ENCODE assay signal across 30 cellular contexts in genomic region chr9:21287280-21287679, GRCh38. TPM values are rescaled to one million over a fixed set of nuclear protein-coding genes. Genes with fewer than 3 reads are reported as not detected.
"Had no signal": no experiment of that assay in that cellular context is flagged by ENCODE, and none has a peak within 500 bp of the region (broad histone marks: within the 10 kb centered on the region; RNA-seq: fewer than 3 reads in every experiment).

No MANE protein-coding gene starts in this region.

- H3K9me3 Mint-ChIP-seq: activated CD4-positive, alpha-beta memory T cell treated with anti-CD3 and anti-CD28 coated beads, Interleukin-2, amount 10 ng/mL, durations not matched to agents 7 days and 5 days; activated naive CD4-positive, alpha-beta T cell treated with anti-CD3 and anti-CD28 coated beads, Interleukin-2, amount 10 ng/mL, durations not matched to agents 7 days and 5 days; activated naive CD8-positive, alpha-beta T cell treated with anti-CD3 and anti-CD28 coated beads, Interleukin-2, amount 50 U/mL, for 24 hours had no signal

- H3K27me3 ChIP-seq: ascending aorta, colonic mucosa had no signal

- H3K4me1 Mint-ChIP-seq: activated CD4-positive, alpha-beta memory T cell treated with anti-CD3 and anti-CD28 coated beads, Interleukin-2, amount 10 ng/mL, durations not matched to agents 7 days and 5 days; activated CD8-positive, alpha-beta memory T cell treated with anti-CD3 and anti-CD28 coated beads, Interleukin-2, amount 10 ng/mL, durations not matched to agents 7 days and 5 days; activated naive CD4-positive, alpha-beta T cell treated with anti-CD3 and anti-CD28 coated beads, Interleukin-2, amount 10 ng/mL, durations not matched to agents 7 days and 5 days; activated naive CD8-positive, alpha-beta T cell treated with anti-CD3 and anti-CD28 coated beads, Interleukin-2, amount 50 U/mL, for 24 hours; central memory CD8-positive, alpha-beta T cell had no signal

- DNase-seq: activated CD4-positive, alpha-beta memory T cell treated with anti-CD3 and anti-CD28 coated beads, Interleukin-2, amount 10 ng/mL, durations not matched to agents 7 days and 5 days; activated CD4-positive, alpha-beta T cell treated with anti-CD3 and anti-CD28 coated beads for 1 hour; activated CD4-positive, alpha-beta T cell treated with anti-CD3 and anti-CD28 coated beads for 48 hours; activated CD4-positive, CD25-positive, alpha-beta regulatory T cell; activated CD8-positive, alpha-beta memory T cell treated with anti-CD3 and anti-CD28 coated beads for 24 hours; activated CD8-positive, alpha-beta memory T cell treated with anti-CD3 and anti-CD28 coated beads, Interleukin-2, amount 10 ng/mL, durations not matched to agents 7 days and 5 days; activated CD8-positive, alpha-beta memory T cell treated with anti-CD3 and anti-CD28 coated beads, Interleukin-2, amount 50 U/mL, for 48 hours; activated effector memory CD4-positive, alpha-beta T cell treated with Interleukin-2 at 50 U/mL for 16 hours; activated naive CD4-positive, alpha-beta T cell treated with anti-CD3 and anti-CD28 coated beads, Interleukin-2, amount 10 ng/mL, durations not matched to agents 7 days and 5 days; activated naive CD8-positive, alpha-beta T cell treated with anti-CD3 and anti-CD28 coated beads, Interleukin-2, amount 50 U/mL, for 24 hours; activated T-cell treated with anti-CD3 and anti-CD28 coated beads, Interleukin-2, amount 50 U/mL, for 48 hours; amniotic stem cell; colonic mucosa; MG63; NCI-H1048; NCI-H1105 treated with DMSO at 0.1 percent for 48 hours; NCI-H1436 treated with DMSO at 0.1 percent for 48 hours; NCI-H1694 treated with DMSO at 0.1 percent for 48 hours; NCI-H2029; NCI-H345; NCI-H524 treated with DMSO at 0.1 percent for 48 hours; SHP77; T1000; WERI-Rb-1 had no signal

- H3K27ac Mint-ChIP-seq: activated CD4-positive, alpha-beta memory T cell treated with anti-CD3 and anti-CD28 coated beads, Interleukin-2, amount 10 ng/mL, durations not matched to agents 7 days and 5 days; activated CD8-positive, alpha-beta memory T cell treated with anti-CD3 and anti-CD28 coated beads, Interleukin-2, amount 10 ng/mL, durations not matched to agents 7 days and 5 days; activated naive CD4-positive, alpha-beta T cell treated with anti-CD3 and anti-CD28 coated beads, Interleukin-2, amount 10 ng/mL, durations not matched to agents 7 days and 5 days; activated naive CD8-positive, alpha-beta T cell; activated naive CD8-positive, alpha-beta T cell treated with anti-CD3 and anti-CD28 coated beads, Interleukin-2, amount 50 U/mL, for 24 hours; dendritic cell treated with granulocyte-macrophage colony-stimulating factor and Interleukin-4, amounts not matched to agents 40 ng/mL and 50 ng/mL, for 4 days had no signal

- H3K36me3 Mint-ChIP-seq: activated CD8-positive, alpha-beta memory T cell treated with anti-CD3 and anti-CD28 coated beads, Interleukin-2, amount 10 ng/mL, durations not matched to agents 7 days and 5 days; activated naive CD4-positive, alpha-beta T cell treated with anti-CD3 and anti-CD28 coated beads, Interleukin-2, amount 10 ng/mL, durations not matched to agents 7 days and 5 days; activated naive CD8-positive, alpha-beta T cell had no signal

- H3K4me3 Mint-ChIP-seq: activated CD4-positive, alpha-beta memory T cell treated with anti-CD3 and anti-CD28 coated beads, Interleukin-2, amount 10 ng/mL, durations not matched to agents 7 days and 5 days; activated CD8-positive, alpha-beta memory T cell treated with anti-CD3 and anti-CD28 coated beads, Interleukin-2, amount 10 ng/mL, durations not matched to agents 7 days and 5 days; activated naive CD4-positive, alpha-beta T cell treated with anti-CD3 and anti-CD28 coated beads, Interleukin-2, amount 10 ng/mL, durations not matched to agents 7 days and 5 days; activated naive CD8-positive, alpha-beta T cell; activated naive CD8-positive, alpha-beta T cell treated with anti-CD3 and anti-CD28 coated beads, Interleukin-2, amount 50 U/mL, for 24 hours; central memory CD8-positive, alpha-beta T cell had no signal

- H3K4me3 ChIP-seq: ascending aorta, cardiac muscle cell, colonic mucosa, MG63 had no signal

- ATAC-seq: activated CD8-positive, alpha-beta memory T cell treated with anti-CD3 and anti-CD28 coated beads, Interleukin-2, amount 10 ng/mL, durations not matched to agents 7 days and 5 days; activated naive CD8-positive, alpha-beta T cell treated with anti-CD3 and anti-CD28 coated beads, Interleukin-2, amount 50 U/mL, for 24 hours; SK-N-SH treated with all-trans-retinoic acid at 6 μM for 48 hours had no signal

- H3K27me3 Mint-ChIP-seq: dendritic cell treated with granulocyte-macrophage colony-stimulating factor and Interleukin-4, amounts not matched to agents 40 ng/mL and 50 ng/mL, for 4 days had no signal

- H3K36me3 ChIP-seq: ascending aorta, cardiac muscle cell, colonic mucosa, MG63, WERI-Rb-1 had no signal

- H3K4me1 ChIP-seq: ascending aorta, colonic mucosa had no signal

- H3K9me3 ChIP-seq: ascending aorta, colonic mucosa, MG63 had no signal

RNA-seq across cellular contexts. Expression of gene IFNA5, which starts 17.8 kb away (rescaled TPM):
- polyA plus RNA-seq: cardiac muscle cell had no signal

RNA-seq across cellular contexts. Expression of gene IFNA14, which starts 47.5 kb away (rescaled TPM):
- polyA plus RNA-seq: cardiac muscle cell had no signal

RNA-seq across cellular contexts. Expression of gene IFNA17, which starts 59.3 kb away (rescaled TPM):
- polyA plus RNA-seq: cardiac muscle cell had no signal
